Comparison of ENCODE assay signal across 15 cellular contexts in genomic region chr10:132714096-132714721, GRCh38.
DNase-seq lines count a peak whose midpoint lies in the region; ATAC-seq and TF ChIP-seq lines count a peak whose summit lies in the region.
"Had no signal": no experiment of that assay in that cellular context is flagged by ENCODE, and none has a peak within 500 bp of the region (broad histone marks: within the 10 kb centered on the region; RNA-seq: fewer than 3 reads in every experiment).

No MANE protein-coding gene starts in this region.

- TF ChIP-seq CTCF in PC-3 (conservative IDR thresholded peaks at IDR 0.05; ENCODE audit: low read depth, low read length) = no peak

- H3K27ac ChIP-seq in ectodermal cell (ENCODE audit: insufficient read depth, low read depth, low read length, poor library complexity, severe bottlenecking) (peak overlapping the region; percentile 72), PC-3 (ENCODE audit: low read length) (no peak overlapping the region)
- H3K27ac ChIP-seq: C4-2B, cardiac muscle cell had no signal

- POLR2A ChIA-PET in PC-3 (lab: Charles Lee; ENCODE audit: unreplicated experiment) = no interaction called here

- no peak overlapping the region for H3K9ac ChIP-seq in PC-3 (ENCODE audit: low read length)

- H3K36me3 ChIP-seq in ectodermal cell (ENCODE audit: control insufficient read depth, insufficient read depth, low read length) (no peaks in the 10 kb centered on the region), PC-3 (ENCODE audit: low read depth, low read length) (peaks cover 3% of the 10 kb centered on the region; the same call in 1 of the 2 replicates)
- H3K36me3 ChIP-seq: cardiac muscle cell had no signal

- CTCF ChIA-PET in PC-3 (lab: Charles Lee) = no interaction called here

- no TSS peak for BruUV-seq in PC-3 (replicated peaks; lab: Mats Ljungman, UMichigan)

- WGBS in ectodermal cell, 2 experiments = 55% methylated on average over 44 of the region's 44 CpGs

- H3K9me3 ChIP-seq in ectodermal cell (ENCODE audit: control insufficient read depth, low read length) = no peaks in the 10 kb centered on the region
- H3K9me3 ChIP-seq in PC-3 (ENCODE audit: low read length) = no peaks in the 10 kb centered on the region

- no peak for ATAC-seq in PC-3
- ATAC-seq: stimulated activated naive CD8-positive, alpha-beta T cell treated with anti-CD3 and anti-CD28 coated beads, Interleukin-15, Interleukin-2, amounts not matched to agents 100 U/mL and 50 U/mL, for 24 hours had no signal

- no peaks in the 10 kb centered on the region for H3K79me2 ChIP-seq in PC-3 (ENCODE audit: low read length)

- H3K4me3 ChIP-seq in ectodermal cell (ENCODE audit: insufficient read depth, low read depth, low read length) (no peak overlapping the region), PC-3 (ENCODE audit: low read length) (no peak overlapping the region)
- H3K4me3 ChIP-seq: cardiac muscle cell had no signal

- no peak overlapping the region for H3K4me2 ChIP-seq in PC-3 (ENCODE audit: low read length)

- no peaks in the 10 kb centered on the region for H3F3A ChIP-seq in PC-3 (ENCODE audit: low read length, unreplicated experiment)

- H3K27me3 ChIP-seq in ectodermal cell (ENCODE audit: control insufficient read depth, insufficient read depth, low read length, poor library complexity, severe bottlenecking) = peaks cover 28% of the 10 kb centered on the region
- no peaks in the 10 kb centered on the region for H3K27me3 ChIP-seq in PC-3 (ENCODE audit: low read length)
- H3K27me3 ChIP-seq: cardiac muscle cell had no signal

- DNase-seq in RPMI7951 (ENCODE audit: low read depth) = peak; percentile 77
- peak; percentile 22 for DNase-seq in kidney tubule cell (ENCODE audit: low spot score)
- peak; percentile 93 for DNase-seq in retina
- no peak for DNase-seq in activated CD4-positive, alpha-beta T cell treated with anti-CD3 and anti-CD28 coated beads for 48 hours
- no peak for DNase-seq in DMS114 treated with DMSO at 0.1 percent for 48 hours (lab: John Stamatoyannopoulos, UW; ENCODE audit: unreplicated experiment)
- DNase-seq in PC-3 = no peak
- no peak for DNase-seq in NCI-H446 treated with DMSO at 0.1 percent for 48 hours (lab: John Stamatoyannopoulos, UW)
- DNase-seq: activated CD4-positive, alpha-beta T cell treated with anti-CD3 and anti-CD28 coated beads, Interleukin-2, amount 10 ng/mL, durations not matched to agents 24 days and 14 days; Karpas-422; NCI-H2081 treated with DMSO at 0.1 percent for 48 hours; stimulated activated CD4-positive, alpha-beta T cell treated with anti-CD3 and anti-CD28 coated beads, Interleukin-4, amount 100 ng/mL, for 1 hour; stimulated activated naive CD8-positive, alpha-beta T cell treated with anti-CD3 and anti-CD28 coated beads, Interleukin-15, Interleukin-2, amounts not matched to agents 100 U/mL and 50 U/mL, for 24 hours had no signal

- H3K4me1 ChIP-seq in ectodermal cell (ENCODE audit: control insufficient read depth, insufficient read depth, low read length) = peaks cover 17% of the 10 kb centered on the region
- H3K4me1 ChIP-seq in PC-3 (ENCODE audit: insufficient read depth, low read length) = no peaks in the 10 kb centered on the region

- H4K20me1 ChIP-seq in PC-3 (ENCODE audit: low read length) = no peaks in the 10 kb centered on the region

- intact Hi-C loops in PC-3 (cut with micrococcal nuclease) = no loop called here

- H3K9me2 ChIP-seq in PC-3 (replicated peaks; ENCODE audit: low read length) = no peaks in the 10 kb centered on the region

- H2AFZ ChIP-seq in PC-3 (ENCODE audit: low read length) = no peak overlapping the region

Comparison
In these comparisons a context has a peak if more than half of its experiments do, and no peak if none do; other contexts are left out.
1. DNase-seq: peak in RPMI7951 (single experiment), kidney tubule cell (single experiment) and retina (single experiment); none in activated CD4-positive, alpha-beta T cell treated with anti-CD3 and anti-CD28 coated beads for 48 hours (single experiment), DMS114 treated with DMSO at 0.1 percent for 48 hours (single experiment), PC-3 (single experiment) and NCI-H446 treated with DMSO at 0.1 percent for 48 hours (single experiment).